In the genomic region with DNA sequence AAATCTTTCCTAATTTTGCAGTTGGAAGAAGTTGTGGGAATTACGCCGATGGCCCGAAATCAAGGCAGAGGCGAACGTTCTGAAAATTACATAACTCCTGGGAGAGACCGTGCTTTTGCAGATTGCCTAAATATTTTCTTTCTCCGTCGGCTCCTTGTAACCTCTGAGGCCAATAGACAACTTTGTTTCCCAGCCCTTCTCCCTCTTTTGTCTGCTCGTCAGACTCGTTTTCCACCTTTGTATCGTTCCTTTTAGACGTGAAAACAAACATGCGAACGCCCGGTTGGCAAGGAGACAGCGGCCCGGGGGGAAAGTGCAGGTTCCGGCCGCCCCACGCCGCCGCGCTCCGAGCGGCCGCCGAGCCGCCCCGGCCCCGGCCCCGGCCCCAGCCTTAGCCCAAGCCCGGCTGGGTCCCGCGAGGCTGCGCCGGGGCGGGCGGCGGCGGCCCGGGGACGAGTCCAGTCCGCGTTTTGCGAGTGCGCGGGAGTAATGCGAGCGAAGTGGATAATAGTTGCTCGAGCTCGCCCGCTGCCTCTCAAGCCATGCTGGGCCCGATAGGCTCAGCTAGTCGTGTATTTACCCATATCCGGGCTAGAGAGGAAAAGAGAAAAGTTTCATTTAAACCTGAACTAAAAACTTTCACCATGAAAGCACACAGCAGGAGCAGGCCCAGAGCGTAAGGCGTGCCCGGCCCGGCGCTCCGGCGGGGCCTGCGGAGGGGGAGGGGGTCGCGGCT, we compare ENCODE assay signal across 8 cellular contexts. TPM values are rescaled to one million over a fixed set of nuclear protein-coding genes. Genes with fewer than 3 reads are reported as not detected.
DNase-seq lines count a peak whose midpoint lies in the region; ATAC-seq, FAIRE-seq and TF ChIP-seq lines count a peak whose summit lies in the region.

A gene (plus strand): TSS at position 538 of the 736 bp plus-strand sequence. CDS start 303 bp downstream, outside the sequence.

- H3K4me3 Mint-ChIP-seq in T-helper 1 cell treated with Interleukin-12 subunit alpha and Interleukin-12 subunit beta and Interleukin-4 antibody, amounts not matched to agents 30 μg/mL and 1 μg/mL, for 36 hours, result peak within 1 kb of the TSS; percentile 93

- no peaks in the 10 kb centered on the region for H3K9me3 Mint-ChIP-seq in T-helper 1 cell treated with Interleukin-12 subunit alpha and Interleukin-12 subunit beta and Interleukin-4 antibody, amounts not matched to agents 30 μg/mL and 1 μg/mL, for 36 hours

- peaks cover 35% of the 10 kb centered on the region for H3K4me1 Mint-ChIP-seq in T-helper 1 cell treated with Interleukin-12 subunit alpha and Interleukin-12 subunit beta and Interleukin-4 antibody, amounts not matched to agents 30 μg/mL and 1 μg/mL, for 36 hours (ENCODE audit: low read depth)

- peak; percentile 36 for TF ChIP-seq POLR2A in GM10847 (IDR thresholded peaks at IDR 0.05; ENCODE audit: extremely low read depth, insufficient read length)

- FAIRE-seq in urothelium cell line (lab: Jason Lieb, UNC), result no peak

- DNase-seq in HCEC 1CT (peak; percentile 75), MV-4-11 (lab: John Stamatoyannopoulos, UW) (peak; percentile 55), amniotic epithelial cell (ENCODE audit: low read depth) (peak; percentile 81), left ventricle myocardium superior (peak; percentile 92), putamen (ENCODE audit: low spot score) (peak; percentile 78), urothelium cell line (ENCODE audit: low spot score) (peak; percentile 64)

- peak; percentile 80 for ATAC-seq in left ventricle myocardium superior

- peaks cover 2% of the 10 kb centered on the region for H3K36me3 Mint-ChIP-seq in T-helper 1 cell treated with Interleukin-12 subunit alpha and Interleukin-12 subunit beta and Interleukin-4 antibody, amounts not matched to agents 30 μg/mL and 1 μg/mL, for 36 hours (ENCODE audit: low read depth)

- intact Hi-C loops in left ventricle myocardium superior (cut with micrococcal nuclease), result loop anchor here (5.0 kb wide), 1 partner anchor 90 kb away; no protein-coding TSS in a partner anchor

- peak within 1 kb of the TSS; percentile 99 for H3K27ac Mint-ChIP-seq in T-helper 1 cell treated with Interleukin-12 subunit alpha and Interleukin-12 subunit beta and Interleukin-4 antibody, amounts not matched to agents 30 μg/mL and 1 μg/mL, for 36 hours

- H3K27me3 Mint-ChIP-seq in T-helper 1 cell treated with Interleukin-12 subunit alpha and Interleukin-12 subunit beta and Interleukin-4 antibody, amounts not matched to agents 30 μg/mL and 1 μg/mL, for 36 hours (ENCODE audit: low read depth), result no peaks in the 10 kb centered on the region

RNA-seq across cellular contexts. Expression of the gene that starts here (rescaled TPM):
- total RNA-seq in left ventricle myocardium superior, result 46.6 TPM

Comparison
In these comparisons a context has a peak if more than half of its experiments do, and no peak if none do; other contexts are left out.
1. Peak in every context shown above with its lines: DNase-seq and ATAC-seq.